Comparison of ENCODE assay signal across 17 cellular contexts in the genomic region with DNA sequence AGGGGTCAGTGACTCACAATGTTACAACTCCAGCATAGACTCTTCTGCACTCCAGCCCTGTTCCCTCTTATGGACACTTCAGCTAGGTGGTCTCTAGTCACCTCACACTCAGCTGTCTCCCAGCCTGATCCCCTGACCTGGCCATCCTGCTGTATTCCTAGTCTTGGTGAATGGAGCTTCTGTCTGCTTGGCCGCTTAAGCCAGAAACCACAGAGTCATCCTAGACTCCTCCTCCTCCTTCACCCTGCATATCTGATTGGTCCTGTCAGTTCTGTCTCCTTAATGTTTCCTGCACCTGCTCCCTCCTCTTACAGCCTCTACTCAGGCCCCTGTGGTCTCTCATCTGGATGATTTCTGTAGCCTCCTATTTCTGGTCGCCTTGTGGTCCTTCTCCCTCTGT. TPM values are rescaled to one million over a fixed set of nuclear protein-coding genes. Genes with fewer than 3 reads are reported as not detected.
A peak's percentile ranks its signal among the peaks of the same experiment; 100 is the strongest.
DNase-seq lines count a peak whose midpoint lies in the region; ATAC-seq and TF ChIP-seq lines count a peak whose summit lies in the region.
"Had no signal": no experiment of that assay in that cellular context is flagged by ENCODE, and none has a peak within 500 bp of the region (broad histone marks: within the 10 kb centered on the region; RNA-seq: fewer than 3 reads in every experiment).

No MANE protein-coding gene starts in this region.

- peaks cover 2% of the 10 kb centered on the region for H3K27me3 Mint-ChIP-seq in neural progenitor cell (ENCODE audit: insufficient read depth, low read depth)

- no peaks in the 10 kb centered on the region for H3K36me3 Mint-ChIP-seq in neural progenitor cell
- H3K36me3 Mint-ChIP-seq: activated naive CD8-positive, alpha-beta T cell treated with anti-CD3 and anti-CD28 coated beads, Interleukin-2, amount 10 ng/mL, durations not matched to agents 7 days and 5 days had no signal

- no peaks in the 10 kb centered on the region for H3K27me3 ChIP-seq in neural progenitor cell
- H3K27me3 ChIP-seq: thyroid gland had no signal

- H3K4me1 ChIP-seq in neural progenitor cell: no peaks in the 10 kb centered on the region
- H3K4me1 ChIP-seq: thyroid gland had no signal

- no peaks in the 10 kb centered on the region for H4K20me1 ChIP-seq in neural progenitor cell (ENCODE audit: low read depth)

- no peaks in the 10 kb centered on the region for H3K36me3 ChIP-seq in neural progenitor cell
- H3K36me3 ChIP-seq: thyroid gland had no signal

- H3F3A ChIP-seq in neural progenitor cell (ENCODE audit: low read depth): no peaks in the 10 kb centered on the region

- no peak overlapping the region for H3K4me3 ChIP-seq in neural progenitor cell
- H3K4me3 ChIP-seq: thyroid gland had no signal

- no peak for TF ChIP-seq POLR2A in GM18505 (IDR thresholded peaks at IDR 0.05; ENCODE audit: borderline replicate concordance, extremely low read depth, insufficient read depth, insufficient read length)

- H3K9ac ChIP-seq in neural progenitor cell: no peak overlapping the region

- H3K4me1 Mint-ChIP-seq in neural progenitor cell: peaks cover 6% of the 10 kb centered on the region
- H3K4me1 Mint-ChIP-seq: activated naive CD8-positive, alpha-beta T cell treated with anti-CD3 and anti-CD28 coated beads, Interleukin-2, amount 10 ng/mL, durations not matched to agents 7 days and 5 days; central memory CD8-positive, alpha-beta T cell had no signal

- no peak overlapping the region for H3K27ac ChIP-seq in neural progenitor cell
- H3K27ac ChIP-seq: thyroid gland had no signal

- peak overlapping the region; percentile 65 for H2AFZ ChIP-seq in neural progenitor cell (replicated peaks)

- peak; percentile 58 for ATAC-seq in GM18511 (IDR thresholded peaks at IDR 0.05; ENCODE audit: unreplicated experiment)
- no peak for ATAC-seq in GM18505 (IDR thresholded peaks at IDR 0.05; ENCODE audit: unreplicated experiment)
- no peak for ATAC-seq in GM18909 (IDR thresholded peaks at IDR 0.05; ENCODE audit: poor library complexity, unreplicated experiment)
- no peak for ATAC-seq in HG03354 (IDR thresholded peaks at IDR 0.05; ENCODE audit: poor library complexity, severe bottlenecking, unreplicated experiment)
- ATAC-seq: activated T-cell treated with anti-CD3 and anti-CD28 coated beads, Interleukin-2, amount 50 U/mL, for 4 hours; left ventricle myocardium superior had no signal

- no peaks in the 10 kb centered on the region for H3K9me3 ChIP-seq in neural progenitor cell (ENCODE audit: low read depth)
- H3K9me3 ChIP-seq: thyroid gland had no signal

- no peaks in the 10 kb centered on the region for H3K79me2 ChIP-seq in neural progenitor cell (ENCODE audit: low read depth)

- H3K4me3 Mint-ChIP-seq in neural progenitor cell: no peak overlapping the region
- H3K4me3 Mint-ChIP-seq: activated naive CD8-positive, alpha-beta T cell treated with anti-CD3 and anti-CD28 coated beads, Interleukin-2, amount 10 ng/mL, durations not matched to agents 7 days and 5 days; activated T-cell treated with anti-CD3 and anti-CD28 coated beads, Interleukin-2, amount 50 U/mL, for 4 hours; central memory CD8-positive, alpha-beta T cell had no signal

- H3K27ac Mint-ChIP-seq in neural progenitor cell: no peak overlapping the region
- H3K27ac Mint-ChIP-seq: activated naive CD8-positive, alpha-beta T cell treated with anti-CD3 and anti-CD28 coated beads, Interleukin-2, amount 10 ng/mL, durations not matched to agents 7 days and 5 days had no signal

- TF ChIP-seq CTCF in neural progenitor cell (IDR thresholded peaks at IDR 0.05): no peak

- H3K4me2 ChIP-seq in neural progenitor cell: no peak overlapping the region

- DNase-seq in LHCN-M2 (ENCODE audit: low read depth): peak; percentile 30
- peak; percentile 6 for DNase-seq in SW480 (ENCODE audit: low spot score)
- DNase-seq in neural progenitor cell (ENCODE audit: low spot score): no peak
- DNase-seq: activated naive CD8-positive, alpha-beta T cell treated with anti-CD3 and anti-CD28 coated beads, Interleukin-2, amount 10 ng/mL, durations not matched to agents 7 days and 5 days; activated T-cell treated with anti-CD3 and anti-CD28 coated beads, Interleukin-2, amount 50 U/mL, for 4 hours; C1 segment of cervical spinal cord; left ventricle myocardium superior; NCI-H1092 treated with DMSO at 0.1 percent for 48 hours; SHP77; stimulated activated CD4-positive, alpha-beta T cell treated with anti-CD3 and anti-CD28 coated beads, Interleukin-1b, Interleukin-23, amount 100 ng/mL, for 48 hours; stimulated activated CD8-positive, alpha-beta memory T cell treated with anti-CD3 and anti-CD28 coated beads, Interleukin-4, amount 100 ng/mL, for 48 hours; thyroid gland had no signal

- H3K9me3 Mint-ChIP-seq in neural progenitor cell: no peaks in the 10 kb centered on the region
- H3K9me3 Mint-ChIP-seq: activated naive CD8-positive, alpha-beta T cell treated with anti-CD3 and anti-CD28 coated beads, Interleukin-2, amount 10 ng/mL, durations not matched to agents 7 days and 5 days; activated T-cell treated with anti-CD3 and anti-CD28 coated beads, Interleukin-2, amount 50 U/mL, for 4 hours; central memory CD8-positive, alpha-beta T cell had no signal

RNA-seq across cellular contexts. Expression of gene KIAA1549L, which starts 26.2 kb away (rescaled TPM):
- total RNA-seq in LHCN-M2 (2014; rRNA removed) (10.7 and 11.4 TPM in 2 replicates), neural progenitor cell (ENCODE audit: low replicate concordance) (1.3 and 1.8 TPM in 2 replicates)
- polyA plus RNA-seq in LHCN-M2 (2012): 4.4 TPM
- total RNA-seq: activated naive CD8-positive, alpha-beta T cell treated with anti-CD3 and anti-CD28 coated beads, Interleukin-2, amount 10 ng/mL, durations not matched to agents 7 days and 5 days; activated T-cell treated with anti-CD3 and anti-CD28 coated beads, Interleukin-2, amount 50 U/mL, for 4 hours had no signal
